Comparison of ENCODE assay signal across 1 cellular context in the genomic region with DNA sequence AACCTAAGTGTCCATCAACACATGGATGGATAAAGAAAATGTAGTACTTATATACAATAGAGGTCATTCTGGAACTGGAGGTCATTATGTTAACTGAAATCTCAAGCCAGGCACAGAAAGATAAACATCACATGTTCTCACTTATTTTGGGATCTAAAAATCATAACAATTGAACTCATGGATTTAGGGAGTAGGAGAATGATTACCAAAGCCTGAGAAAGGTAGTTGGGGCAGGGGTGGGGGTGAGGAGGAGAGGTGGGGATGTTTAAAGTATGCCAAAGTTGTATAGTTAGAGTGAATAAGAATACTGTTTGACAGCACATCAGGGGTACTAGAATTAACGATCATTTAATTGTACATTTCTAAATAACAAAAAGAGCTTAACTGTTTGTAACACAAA.
TF ChIP-seq lines count a peak whose summit lies in the region.

No MANE protein-coding gene starts in this region.

TF ChIP-seq in GM23338, 12 proteins besides CTCF, POLR2A, EP300 and RAD21 (continued from another document):
- no peak for TF ChIP-seq STAT1 (IDR thresholded peaks at IDR 0.05; ENCODE audit: unreplicated experiment)
- TF ChIP-seq NANOG (IDR thresholded peaks at IDR 0.05; ENCODE audit: borderline replicate concordance) = no peak
TF ChIP-seq in GM23338: peak in this region for 0.
